In genomic region chr2:44774826-44775492, GRCh38 we compare ENCODE assay signal across 1 cellular context.
TF ChIP-seq lines count a peak whose summit lies in the region.

No MANE protein-coding gene starts in this region.

TF ChIP-seq in neural cell, 6 proteins besides CTCF, POLR2A, EP300 and RAD21 (continued from another document):
- TF ChIP-seq REST (IDR thresholded peaks at IDR 0.05; ENCODE audit: borderline replicate concordance): no peak
- no peak for TF ChIP-seq EZH2 (IDR thresholded peaks at IDR 0.05; ENCODE audit: borderline replicate concordance, insufficient read depth, low read length, poor library complexity, severe bottlenecking)
- TF ChIP-seq TAF1 (IDR thresholded peaks at IDR 0.05; ENCODE audit: low read depth): no peak
- no peak for TF ChIP-seq POLR2AphosphoS5 (IDR thresholded peaks at IDR 0.05)
